Comparison of ENCODE assay signal across 10 cellular contexts in the genomic region with DNA sequence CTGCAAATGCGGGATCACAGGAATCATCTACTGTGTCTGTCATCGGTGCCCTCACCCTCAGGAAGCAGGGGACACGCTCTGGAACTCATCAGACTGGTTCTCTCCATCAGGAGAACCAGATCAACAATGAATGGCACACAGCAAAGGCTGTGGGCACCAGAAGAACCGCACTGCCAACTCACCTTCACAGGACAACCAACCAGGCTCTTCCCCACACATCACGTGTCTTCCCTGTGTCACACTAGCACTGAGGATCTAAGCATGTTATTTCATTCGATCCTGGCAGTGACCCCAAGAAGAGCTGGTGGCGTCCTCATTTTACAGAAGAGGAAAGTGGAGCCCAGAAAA.
DNase-seq lines count a peak whose midpoint lies in the region; ATAC-seq and TF ChIP-seq lines count a peak whose summit lies in the region.
"Had no signal": no experiment of that assay in that cellular context is flagged by ENCODE, and none has a peak within 500 bp of the region (broad histone marks: within the 10 kb centered on the region; RNA-seq: fewer than 3 reads in every experiment).

No MANE protein-coding gene starts in this region.

- ATAC-seq in thoracic aorta (ENCODE audit: insufficient number of reproducible peaks, low FRiP score, low read depth): no peak
- ATAC-seq in GM21381 (IDR thresholded peaks at IDR 0.05; ENCODE audit: unreplicated experiment): no peak

- intact Hi-C loops in ascending aorta (cut with DNase I): no loop called here

- peak overlapping the region in 1 of 2 donors; percentile 57 for H3K9ac ChIP-seq in mucosa of rectum (ENCODE audit: low read depth in 1 of 2, low read length in 2 of 2)

- H3K27ac ChIP-seq in ascending aorta: peak overlapping the region; percentile 19 to 57
- H3K27ac ChIP-seq in mucosa of rectum (ENCODE audit: low read depth in 2 of 2, low read length in 2 of 2): peak overlapping the region; percentile 79 to 84
- H3K27ac ChIP-seq in thoracic aorta: peak overlapping the region; percentile 50 to 56

- H3K9me3 ChIP-seq in ascending aorta (no peaks in the 10 kb centered on the region), mucosa of rectum (ENCODE audit: control insufficient read depth in 2 of 2, low read length in 2 of 2) (no peaks in the 10 kb centered on the region), thoracic aorta (no peaks in the 10 kb centered on the region)

- TF ChIP-seq CTCF in ascending aorta (IDR thresholded peaks at IDR 0.05) (no peak), thoracic aorta (IDR thresholded peaks at IDR 0.05) (no peak)

- H3K36me3 ChIP-seq in ascending aorta (no peaks in the 10 kb centered on the region), mucosa of rectum (ENCODE audit: control insufficient read depth in 2 of 2, insufficient read depth in 2 of 2, low read length in 2 of 2) (peaks cover 0 to 2% of the 10 kb centered on the region in 2 donors), thoracic aorta (no peaks in the 10 kb centered on the region)

- H3K4me1 ChIP-seq in ascending aorta: peaks cover 6 to 51% of the 10 kb centered on the region in 2 donors
- peaks cover 48 to 56% of the 10 kb centered on the region in 2 donors for H3K4me1 ChIP-seq in mucosa of rectum (ENCODE audit: control insufficient read depth in 2 of 2, insufficient read depth in 2 of 2, low read length in 2 of 2)
- peaks cover 26 to 75% of the 10 kb centered on the region in 2 donors for H3K4me1 ChIP-seq in thoracic aorta (ENCODE audit: control insufficient read depth in 1 of 2, low read depth in 2 of 2)

- H3K4me3 ChIP-seq in ascending aorta: no peak overlapping the region
- no peak overlapping the region for H3K4me3 ChIP-seq in mucosa of rectum (ENCODE audit: low read length in 2 of 2)
- no peak overlapping the region for H3K4me3 ChIP-seq in thoracic aorta

- no peaks in the 10 kb centered on the region for H3K27me3 ChIP-seq in ascending aorta
- no peaks in the 10 kb centered on the region for H3K27me3 ChIP-seq in mucosa of rectum (ENCODE audit: control insufficient read depth in 2 of 2, insufficient read depth in 2 of 2, low read length in 2 of 2)
- no peaks in the 10 kb centered on the region for H3K27me3 ChIP-seq in thoracic aorta (replicated peaks; ENCODE audit: insufficient read depth)

- peak; percentile 44 for DNase-seq in HuH-7.5 (ENCODE audit: low spot score)
- no peak for DNase-seq in ascending aorta (ENCODE audit: low spot score in 2 of 2)
- DNase-seq in thoracic aorta (ENCODE audit: low spot score): no peak
- DNase-seq in iPS-NIHi7 (ENCODE audit: extremely low spot score): no peak
- no peak for DNase-seq in effector CD8-positive, alpha-beta T cell (lab: John Stamatoyannopoulos, UW)
- DNase-seq: activated CD4-positive, alpha-beta T cell treated with anti-CD3 and anti-CD28 coated beads for 4 hours; activated effector memory CD4-positive, alpha-beta T cell treated with Interleukin-2 at 50 U/mL for 16 hours; Karpas-422 had no signal
